Comparison of ENCODE assay signal across 1 cellular context in the genomic region with DNA sequence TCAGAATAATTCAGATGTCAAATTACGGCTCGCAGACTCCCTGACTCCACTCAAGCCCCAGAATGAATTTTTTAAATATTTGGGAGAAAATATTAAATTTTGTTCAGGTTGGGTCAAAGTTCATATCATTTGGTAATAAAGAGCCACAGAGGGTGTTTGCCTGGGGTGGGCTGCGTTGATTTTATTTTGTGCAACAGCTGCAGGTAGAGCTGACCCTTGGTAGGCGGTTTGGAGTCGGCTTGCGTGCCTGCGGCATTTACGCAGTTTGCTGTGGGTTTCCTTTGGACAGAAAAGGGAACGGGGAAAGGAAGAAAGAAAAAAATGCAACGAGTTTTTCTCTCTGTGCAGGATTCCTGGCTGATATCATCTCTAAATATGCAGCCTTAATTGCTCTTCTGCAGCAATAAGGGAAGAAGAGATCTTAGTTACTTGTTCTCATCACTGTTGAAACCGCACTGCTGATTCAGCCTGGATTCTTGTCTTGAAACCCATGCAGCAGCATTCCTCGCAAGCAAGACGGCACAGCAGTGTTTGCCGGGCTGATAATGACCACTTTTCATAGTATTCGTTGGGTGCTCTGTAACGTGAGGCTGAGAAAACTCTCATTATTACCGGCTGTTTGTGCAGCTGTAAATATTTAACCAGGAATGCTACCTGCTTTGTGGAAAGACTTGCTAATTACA.
A peak's percentile ranks its signal among the peaks of the same experiment; 100 is the strongest.
TF ChIP-seq lines count a peak whose summit lies in the region.

No MANE protein-coding gene starts in this region.

TF ChIP-seq in HepG2, 621 proteins besides CTCF, POLR2A, EP300 and RAD21 (continued from another document and continues in another):
- TF ChIP-seq ZMYM4 (CRISPR knock-in tag; IDR thresholded peaks at IDR 0.05) (0 out of 2 replicates have a peak, but pooled peaks have one; percentile 13), ZNF367 (CRISPR knock-in tag; IDR thresholded peaks at IDR 0.05; ENCODE audit: borderline replicate concordance) (0 out of 2 replicates have a peak, but pooled peaks have one; percentile 37), NAIF1 (CRISPR knock-in tag; IDR thresholded peaks at IDR 0.05; ENCODE audit: borderline replicate concordance) (peak; percentile 19; the same call in 1 of the 2 replicates), ADNP (CRISPR knock-in tag; IDR thresholded peaks at IDR 0.05) (no peak), POLR2AphosphoS5 (IDR thresholded peaks at IDR 0.05; ENCODE audit: low read depth, low read length) (peak; percentile 59; the same call in 1 of the 2 replicates), PPARG (CRISPR knock-in tag; conservative IDR thresholded peaks at IDR 0.05) (0 out of 2 replicates have a peak, but pooled peaks have one; percentile 30), ZNF230 (CRISPR knock-in tag; IDR thresholded peaks at IDR 0.05) (no peak), ZNF451 (CRISPR knock-in tag; IDR thresholded peaks at IDR 0.05) (no peak), NCOA2 (CRISPR knock-in tag; IDR thresholded peaks at IDR 0.05) (peak; percentile 49; the same call in 1 of the 2 replicates), ARID2 (CRISPR knock-in tag; IDR thresholded peaks at IDR 0.05; ENCODE audit: borderline replicate concordance) (no peak), ZNF513 (CRISPR knock-in tag; conservative IDR thresholded peaks at IDR 0.05) (no peak), CEBPG (CRISPR knock-in tag; IDR thresholded peaks at IDR 0.05) (0 out of 2 replicates have a peak, but pooled peaks have one; percentile 3), ZNF589 (CRISPR knock-in tag; conservative IDR thresholded peaks at IDR 0.05) (no peak), TEAD2 (CRISPR knock-in tag; IDR thresholded peaks at IDR 0.05) (no peak), ZNF883 (CRISPR knock-in tag; IDR thresholded peaks at IDR 0.05; ENCODE audit: not compliant biosample characterization) (no peak), HNF4A (CRISPR knock-in tag; IDR thresholded peaks at IDR 0.05) (peak; percentile 10; the same call in 1 of the 2 replicates), RFXAP (CRISPR knock-in tag; IDR thresholded peaks at IDR 0.05; ENCODE audit: borderline replicate concordance) (no peak), ZBTB42 (CRISPR knock-in tag; IDR thresholded peaks at IDR 0.05) (no peak), IKZF1 (IDR thresholded peaks at IDR 0.05) (no peak), ZC3H4 (CRISPR knock-in tag; IDR thresholded peaks at IDR 0.05; ENCODE audit: borderline replicate concordance) (no peak), NFATC3 (CRISPR knock-in tag; IDR thresholded peaks at IDR 0.05) (no peak), ZNF343 (CRISPR knock-in tag; IDR thresholded peaks at IDR 0.05) (no peak), MED13 (CRISPR knock-in tag; IDR thresholded peaks at IDR 0.05) (no peak), IKZF4 (CRISPR knock-in tag; IDR thresholded peaks at IDR 0.05; ENCODE audit: borderline replicate concordance, low read depth, not compliant biosample characterization) (no peak), AHR (CRISPR knock-in tag; IDR thresholded peaks at IDR 0.05) (no peak), SRF (IDR thresholded peaks at IDR 0.05; ENCODE audit: low read depth, low read length) (no peak), FOXA3 (CRISPR knock-in tag; IDR thresholded peaks at IDR 0.05) (peak; percentile 22; the same call in 1 of the 2 replicates), ZNF432 (CRISPR knock-in tag; IDR thresholded peaks at IDR 0.05; ENCODE audit: borderline replicate concordance) (no peak), LBX2 (CRISPR knock-in tag; IDR thresholded peaks at IDR 0.05; ENCODE audit: borderline replicate concordance) (no peak), ATF4 (CRISPR knock-in tag; IDR thresholded peaks at IDR 0.05) (no peak), ATF2 (CRISPR knock-in tag; IDR thresholded peaks at IDR 0.05) (peak; percentile 36; the same call in 1 of the 2 replicates), SYNCRIP (IDR thresholded peaks at IDR 0.05; ENCODE audit: insufficient read depth, low read depth, low read length) (no peak), ZNF746 (CRISPR knock-in tag; IDR thresholded peaks at IDR 0.05) (no peak), ZNF580 (CRISPR knock-in tag; IDR thresholded peaks at IDR 0.05; ENCODE audit: borderline replicate concordance, low read depth) (no peak)
- TF ChIP-seq, protein P1, sequence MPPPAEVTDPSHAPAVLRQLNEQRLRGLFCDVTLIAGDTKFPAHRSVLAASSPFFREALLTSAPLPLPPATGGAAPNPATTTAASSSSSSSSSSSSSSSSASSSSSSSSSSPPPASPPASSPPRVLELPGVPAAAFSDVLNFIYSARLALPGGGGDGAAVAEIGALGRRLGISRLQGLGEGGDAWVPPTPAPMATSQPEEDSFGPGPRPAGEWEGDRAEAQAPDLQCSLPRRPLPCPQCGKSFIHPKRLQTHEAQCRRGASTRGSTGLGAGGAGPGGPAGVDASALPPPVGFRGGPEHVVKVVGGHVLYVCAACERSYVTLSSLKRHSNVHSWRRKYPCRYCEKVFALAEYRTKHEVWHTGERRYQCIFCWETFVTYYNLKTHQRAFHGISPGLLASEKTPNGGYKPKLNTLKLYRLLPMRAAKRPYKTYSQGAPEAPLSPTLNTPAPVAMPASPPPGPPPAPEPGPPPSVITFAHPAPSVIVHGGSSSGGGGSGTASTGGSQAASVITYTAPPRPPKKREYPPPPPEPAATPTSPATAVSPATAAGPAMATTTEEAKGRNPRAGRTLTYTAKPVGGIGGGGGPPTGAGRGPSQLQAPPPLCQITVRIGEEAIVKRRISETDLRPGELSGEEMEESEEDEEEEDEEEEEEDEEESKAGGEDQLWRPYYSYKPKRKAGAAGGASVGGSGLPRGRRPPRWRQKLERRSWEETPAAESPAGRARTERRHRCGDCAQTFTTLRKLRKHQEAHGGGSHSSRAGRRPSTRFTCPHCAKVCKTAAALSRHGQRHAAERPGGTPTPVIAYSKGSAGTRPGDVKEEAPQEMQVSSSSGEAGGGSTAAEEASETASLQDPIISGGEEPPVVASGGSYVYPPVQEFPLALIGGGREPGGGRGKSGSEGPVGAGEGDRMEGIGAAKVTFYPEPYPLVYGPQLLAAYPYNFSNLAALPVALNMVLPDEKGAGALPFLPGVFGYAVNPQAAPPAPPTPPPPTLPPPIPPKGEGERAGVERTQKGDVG (CRISPR knock-in tag; IDR thresholded peaks at IDR 0.05; ENCODE audit: borderline replicate concordance), result no peak; the same call in 1 of the 2 replicates
- TF ChIP-seq, protein P2, sequence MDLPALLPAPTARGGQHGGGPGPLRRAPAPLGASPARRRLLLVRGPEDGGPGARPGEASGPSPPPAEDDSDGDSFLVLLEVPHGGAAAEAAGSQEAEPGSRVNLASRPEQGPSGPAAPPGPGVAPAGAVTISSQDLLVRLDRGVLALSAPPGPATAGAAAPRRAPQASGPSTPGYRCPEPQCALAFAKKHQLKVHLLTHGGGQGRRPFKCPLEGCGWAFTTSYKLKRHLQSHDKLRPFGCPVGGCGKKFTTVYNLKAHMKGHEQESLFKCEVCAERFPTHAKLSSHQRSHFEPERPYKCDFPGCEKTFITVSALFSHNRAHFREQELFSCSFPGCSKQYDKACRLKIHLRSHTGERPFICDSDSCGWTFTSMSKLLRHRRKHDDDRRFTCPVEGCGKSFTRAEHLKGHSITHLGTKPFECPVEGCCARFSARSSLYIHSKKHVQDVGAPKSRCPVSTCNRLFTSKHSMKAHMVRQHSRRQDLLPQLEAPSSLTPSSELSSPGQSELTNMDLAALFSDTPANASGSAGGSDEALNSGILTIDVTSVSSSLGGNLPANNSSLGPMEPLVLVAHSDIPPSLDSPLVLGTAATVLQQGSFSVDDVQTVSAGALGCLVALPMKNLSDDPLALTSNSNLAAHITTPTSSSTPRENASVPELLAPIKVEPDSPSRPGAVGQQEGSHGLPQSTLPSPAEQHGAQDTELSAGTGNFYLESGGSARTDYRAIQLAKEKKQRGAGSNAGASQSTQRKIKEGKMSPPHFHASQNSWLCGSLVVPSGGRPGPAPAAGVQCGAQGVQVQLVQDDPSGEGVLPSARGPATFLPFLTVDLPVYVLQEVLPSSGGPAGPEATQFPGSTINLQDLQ (CRISPR knock-in tag; IDR thresholded peaks at IDR 0.05), result no peak
- TF ChIP-seq, protein P3, sequence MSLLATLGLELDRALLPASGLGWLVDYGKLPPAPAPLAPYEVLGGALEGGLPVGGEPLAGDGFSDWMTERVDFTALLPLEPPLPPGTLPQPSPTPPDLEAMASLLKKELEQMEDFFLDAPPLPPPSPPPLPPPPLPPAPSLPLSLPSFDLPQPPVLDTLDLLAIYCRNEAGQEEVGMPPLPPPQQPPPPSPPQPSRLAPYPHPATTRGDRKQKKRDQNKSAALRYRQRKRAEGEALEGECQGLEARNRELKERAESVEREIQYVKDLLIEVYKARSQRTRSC (CRISPR knock-in tag; IDR thresholded peaks at IDR 0.05; ENCODE audit: low read depth), result no peak
- TF ChIP-seq, protein P4, sequence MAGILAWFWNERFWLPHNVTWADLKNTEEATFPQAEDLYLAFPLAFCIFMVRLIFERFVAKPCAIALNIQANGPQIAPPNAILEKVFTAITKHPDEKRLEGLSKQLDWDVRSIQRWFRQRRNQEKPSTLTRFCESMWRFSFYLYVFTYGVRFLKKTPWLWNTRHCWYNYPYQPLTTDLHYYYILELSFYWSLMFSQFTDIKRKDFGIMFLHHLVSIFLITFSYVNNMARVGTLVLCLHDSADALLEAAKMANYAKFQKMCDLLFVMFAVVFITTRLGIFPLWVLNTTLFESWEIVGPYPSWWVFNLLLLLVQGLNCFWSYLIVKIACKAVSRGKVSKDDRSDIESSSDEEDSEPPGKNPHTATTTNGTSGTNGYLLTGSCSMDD (CRISPR knock-in tag; IDR thresholded peaks at IDR 0.05), result no peak
- TF ChIP-seq, protein P5, sequence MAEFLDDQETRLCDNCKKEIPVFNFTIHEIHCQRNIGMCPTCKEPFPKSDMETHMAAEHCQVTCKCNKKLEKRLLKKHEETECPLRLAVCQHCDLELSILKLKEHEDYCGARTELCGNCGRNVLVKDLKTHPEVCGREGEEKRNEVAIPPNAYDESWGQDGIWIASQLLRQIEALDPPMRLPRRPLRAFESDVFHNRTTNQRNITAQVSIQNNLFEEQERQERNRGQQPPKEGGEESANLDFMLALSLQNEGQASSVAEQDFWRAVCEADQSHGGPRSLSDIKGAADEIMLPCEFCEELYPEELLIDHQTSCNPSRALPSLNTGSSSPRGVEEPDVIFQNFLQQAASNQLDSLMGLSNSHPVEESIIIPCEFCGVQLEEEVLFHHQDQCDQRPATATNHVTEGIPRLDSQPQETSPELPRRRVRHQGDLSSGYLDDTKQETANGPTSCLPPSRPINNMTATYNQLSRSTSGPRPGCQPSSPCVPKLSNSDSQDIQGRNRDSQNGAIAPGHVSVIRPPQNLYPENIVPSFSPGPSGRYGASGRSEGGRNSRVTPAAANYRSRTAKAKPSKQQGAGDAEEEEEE (CRISPR knock-in tag; IDR thresholded peaks at IDR 0.05; ENCODE audit: borderline replicate concordance), result no peak
- TF ChIP-seq, protein P6, sequence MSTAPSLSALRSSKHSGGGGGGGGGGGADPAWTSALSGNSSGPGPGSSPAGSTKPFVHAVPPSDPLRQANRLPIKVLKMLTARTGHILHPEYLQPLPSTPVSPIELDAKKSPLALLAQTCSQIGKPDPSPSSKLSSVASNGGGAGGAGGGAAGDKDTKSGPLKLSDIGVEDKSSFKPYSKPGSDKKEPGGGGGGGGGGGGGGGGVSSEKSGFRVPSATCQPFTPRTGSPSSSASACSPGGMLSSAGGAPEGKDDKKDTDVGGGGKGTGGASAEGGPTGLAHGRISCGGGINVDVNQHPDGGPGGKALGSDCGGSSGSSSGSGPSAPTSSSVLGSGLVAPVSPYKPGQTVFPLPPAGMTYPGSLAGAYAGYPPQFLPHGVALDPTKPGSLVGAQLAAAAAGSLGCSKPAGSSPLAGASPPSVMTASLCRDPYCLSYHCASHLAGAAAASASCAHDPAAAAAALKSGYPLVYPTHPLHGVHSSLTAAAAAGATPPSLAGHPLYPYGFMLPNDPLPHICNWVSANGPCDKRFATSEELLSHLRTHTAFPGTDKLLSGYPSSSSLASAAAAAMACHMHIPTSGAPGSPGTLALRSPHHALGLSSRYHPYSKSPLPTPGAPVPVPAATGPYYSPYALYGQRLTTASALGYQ (CRISPR knock-in tag; IDR thresholded peaks at IDR 0.05), result no peak
- TF ChIP-seq, protein P7, sequence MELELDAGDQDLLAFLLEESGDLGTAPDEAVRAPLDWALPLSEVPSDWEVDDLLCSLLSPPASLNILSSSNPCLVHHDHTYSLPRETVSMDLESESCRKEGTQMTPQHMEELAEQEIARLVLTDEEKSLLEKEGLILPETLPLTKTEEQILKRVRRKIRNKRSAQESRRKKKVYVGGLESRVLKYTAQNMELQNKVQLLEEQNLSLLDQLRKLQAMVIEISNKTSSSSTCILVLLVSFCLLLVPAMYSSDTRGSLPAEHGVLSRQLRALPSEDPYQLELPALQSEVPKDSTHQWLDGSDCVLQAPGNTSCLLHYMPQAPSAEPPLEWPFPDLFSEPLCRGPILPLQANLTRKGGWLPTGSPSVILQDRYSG (CRISPR knock-in tag; IDR thresholded peaks at IDR 0.05), result no peak
